ENCODE assay signal across 26 cellular contexts in genomic region chr20:16622501-16622900, GRCh38.
"Had no signal": no experiment of that assay in that cellular context is flagged by ENCODE, and none has a peak within 500 bp of the region (broad histone marks: within the 10 kb centered on the region; RNA-seq: fewer than 3 reads in every experiment).

No MANE protein-coding gene starts in this region.

- H3K27me3 ChIP-seq: left lung, pancreas, tibial nerve, upper lobe of left lung, vagina had no signal

- H3K27ac Mint-ChIP-seq: naive thymus-derived CD8-positive, alpha-beta T cell; nephron; stimulated activated naive CD8-positive, alpha-beta T cell treated with anti-CD3 and anti-CD28 coated beads, Interleukin-15, Interleukin-2, amounts not matched to agents 100 ng/mL and 50 ng/mL, for 24 hours had no signal

- H3K27ac ChIP-seq: left lung, lower lobe of right lung, pancreas, prostate gland, skin epidermis, tibial nerve, upper lobe of left lung, vagina had no signal

- H3K4me1 ChIP-seq: left lung, lower lobe of right lung, pancreas, prostate gland, tibial nerve, upper lobe of left lung, vagina had no signal

- H3K4me3 ChIP-seq: left lung, lower lobe of right lung, pancreas, prostate gland, skin epidermis, tibial nerve, upper lobe of left lung, vagina had no signal

- H3K4me1 Mint-ChIP-seq: naive thymus-derived CD8-positive, alpha-beta T cell had no signal

- H3K36me3 ChIP-seq: left lung, lower lobe of right lung, pancreas, prostate gland, tibial nerve, upper lobe of left lung, vagina had no signal

- H3K27me3 Mint-ChIP-seq: stimulated activated naive CD8-positive, alpha-beta T cell treated with anti-CD3 and anti-CD28 coated beads, Interleukin-15, Interleukin-2, amounts not matched to agents 100 ng/mL and 50 ng/mL, for 24 hours had no signal

- H3K9me3 ChIP-seq: left lung, lower lobe of right lung, pancreas, prostate gland, upper lobe of left lung, vagina had no signal

- ATAC-seq: left colon; left lung; lower lobe of right lung; naive thymus-derived CD8-positive, alpha-beta T cell; pancreas; right cardiac atrium; sciatic nerve had no signal

- H3K4me3 Mint-ChIP-seq: naive thymus-derived CD8-positive, alpha-beta T cell; nephron; neural crest cell; stimulated activated naive CD8-positive, alpha-beta T cell treated with anti-CD3 and anti-CD28 coated beads, Interleukin-15, Interleukin-2, amounts not matched to agents 100 ng/mL and 50 ng/mL, for 24 hours had no signal

- DNase-seq: hippocampal formation; kidney; left colon; left lung; lower lobe of right lung; naive thymus-derived CD8-positive, alpha-beta T cell; nucleus accumbens; pancreas; posterior cingulate gyrus; retina; right cardiac atrium; stimulated activated CD4-positive, alpha-beta T cell treated with anti-CD3 and anti-CD28 coated beads, Interleukin-12 subunit alpha, Interleukin-12 subunit beta, amount 100 ng/mL, for 4 hours; stimulated activated CD4-positive, alpha-beta T cell treated with anti-CD3 and anti-CD28 coated beads, Interleukin-15, amount 100 ng/mL, for 24 hours; stimulated activated CD4-positive, alpha-beta T cell treated with anti-CD3 and anti-CD28 coated beads, Interleukin-2, amount 100 ng/mL, for 24 hours; stimulated activated CD4-positive, alpha-beta T cell treated with anti-CD3 and anti-CD28 coated beads, Interleukin-4, amount 100 ng/mL, for 1 hour; stimulated activated naive CD4-positive, alpha-beta T cell; substantia nigra; upper lobe of left lung had no signal
